8 cellular contexts compared by ENCODE assay signal in genomic region chr1:86741947-86742572, GRCh38.
A peak's percentile ranks its signal among the peaks of the same experiment; 100 is the strongest.
DNase-seq lines count a peak whose midpoint lies in the region; ATAC-seq lines count a peak whose summit lies in the region.

No MANE protein-coding gene starts in this region.

- ATAC-seq in HG03432 (IDR thresholded peaks at IDR 0.05; ENCODE audit: unreplicated experiment): no peak

- peak; percentile 37 for DNase-seq in activated CD8-positive, alpha-beta memory T cell treated with anti-CD3 and anti-CD28 coated beads, Interleukin-2, amount 50 U/mL, for 4 hours
- DNase-seq in activated CD8-positive, alpha-beta memory T cell treated with anti-CD3 and anti-CD28 coated beads, Interleukin-2, amount 50 U/mL, for 48 hours: no peak
- peak; percentile 25 for DNase-seq in NCI-H146 treated with DMSO at 0.1 percent for 48 hours (lab: John Stamatoyannopoulos, UW; ENCODE audit: unreplicated experiment)
- peak; percentile 27 for DNase-seq in activated naive CD4-positive, alpha-beta T cell treated with Interleukin-2 at 50 U/mL for 16 hours
- DNase-seq in iPS-NIHi11 (ENCODE audit: low spot score): peak; percentile 21
- peak; percentile 7 for DNase-seq in stimulated activated CD8-positive, alpha-beta memory T cell treated with anti-CD3 and anti-CD28 coated beads, Interleukin-7, amount 100 ng/mL, for 24 hours (ENCODE audit: low read depth)
- DNase-seq in HK-2 (ENCODE audit: unreplicated experiment): no peak

Comparison
In these comparisons a context has a peak if more than half of its experiments do, and no peak if none do; other contexts are left out.
1. DNase-seq: peak in activated CD8-positive, alpha-beta memory T cell treated with anti-CD3 and anti-CD28 coated beads, Interleukin-2, amount 50 U/mL, for 4 hours (single experiment), NCI-H146 treated with DMSO at 0.1 percent for 48 hours (single experiment), activated naive CD4-positive, alpha-beta T cell treated with Interleukin-2 at 50 U/mL for 16 hours (single experiment), iPS-NIHi11 (single experiment) and stimulated activated CD8-positive, alpha-beta memory T cell treated with anti-CD3 and anti-CD28 coated beads, Interleukin-7, amount 100 ng/mL, for 24 hours (single experiment); none in activated CD8-positive, alpha-beta memory T cell treated with anti-CD3 and anti-CD28 coated beads, Interleukin-2, amount 50 U/mL, for 48 hours (single experiment) and HK-2 (single experiment).